Comparison of ENCODE assay signal across 29 cellular contexts in genomic region chr17:44529864-44530263, GRCh38. TPM values are rescaled to one million over a fixed set of nuclear protein-coding genes. Genes with fewer than 3 reads are reported as not detected.
DNase-seq lines count a peak whose midpoint lies in the region; ATAC-seq, FAIRE-seq and TF ChIP-seq lines count a peak whose summit lies in the region.
"Had no signal": no experiment of that assay in that cellular context is flagged by ENCODE, and none has a peak within 500 bp of the region (broad histone marks: within the 10 kb centered on the region; RNA-seq: fewer than 3 reads in every experiment).

No MANE protein-coding gene starts in this region.

- H3K9ac ChIP-seq in mammary epithelial cell (ENCODE audit: insufficient read depth, low read length), result no peak overlapping the region
- H3K9ac ChIP-seq: BLaER1, KMS-11 had no signal

- H3K4me1 Mint-ChIP-seq in MCF 10A (ENCODE audit: insufficient read depth, unreplicated experiment) (peaks cover 10% of the 10 kb centered on the region), nephron progenitor cell (peaks cover 18% of the 10 kb centered on the region)

- H3K27ac ChIP-seq in mammary epithelial cell (ENCODE audit: insufficient read depth, low read depth, low read length), result no peak overlapping the region
- peak overlapping the region; percentile 57; the same call in 1 of the 2 replicates for H3K27ac ChIP-seq in PC-9
- H3K27ac ChIP-seq: BLaER1, KMS-11 had no signal

- intact Hi-C loops in mammary epithelial cell (cut with micrococcal nuclease) (loop anchor here (5.0 to 10.0 kb wide), 3 partner anchors 247 to 602 kb away; partner anchors contain the start of gene PLCD3), MCF 10A (cut with micrococcal nuclease) (no loop called here), PC-9 (cut with micrococcal nuclease; ENCODE audit: unreplicated experiment) (no loop called here)

- no peaks in the 10 kb centered on the region for H3K9me3 ChIP-seq in mammary epithelial cell (replicated peaks; ENCODE audit: insufficient read depth, low read length)
- no peaks in the 10 kb centered on the region; the same call in 1 of the 2 replicates for H3K9me3 ChIP-seq in PC-9 (ENCODE audit: insufficient read depth, low read depth)

- dilution Hi-C loops in mammary epithelial cell (cut with HindIII; ENCODE audit: low sequenced_read_pairs), result loop anchor here (5.0 kb wide), 2 partner anchors 38 to 73 kb away; no protein-coding TSS in a partner anchor

- CTCF ChIA-PET in mammary epithelial cell (lab: Charles Lee; ENCODE audit: low non-redundant PET), result no interaction called here
- CTCF ChIA-PET in MCF 10A (lab: Yijun Ruan, JAX), result interaction anchor here (0.6 to 1.3 kb wide), 2 partner anchors 108 to 152 kb away, joined by 5 read pairs; no protein-coding TSS in a partner anchor
- CTCF ChIA-PET in PC-9 (lab: Charles Lee), result no interaction called here

- no peak overlapping the region for H3K27ac Mint-ChIP-seq in MCF 10A (ENCODE audit: low read depth, unreplicated experiment)
- peak overlapping the region; percentile 36 for H3K27ac Mint-ChIP-seq in nephron progenitor cell

- no peak overlapping the region for H3K4me3 Mint-ChIP-seq in MCF 10A (ENCODE audit: unreplicated experiment)
- H3K4me3 Mint-ChIP-seq in nephron progenitor cell, result no peak overlapping the region
- H3K4me3 Mint-ChIP-seq: CD4-positive, CD25-positive, alpha-beta regulatory T cell had no signal

- WGBS in mammary epithelial cell (ENCODE audit: low coverage, missing lambda C conversion rate), result 96% methylated on average over 3 of the region's 3 CpGs

- BruUV-seq in mammary epithelial cell (replicated peaks; lab: Mats Ljungman, UMichigan), result TSS peak; percentile 99
- no TSS peak for BruUV-seq in MCF 10A (replicated peaks; lab: Mats Ljungman, UMichigan)
- TSS peak; percentile 100 for BruUV-seq in PC-9 (replicated peaks; lab: Mats Ljungman, UMichigan)

- H2AFZ ChIP-seq in mammary epithelial cell (ENCODE audit: low read depth, low read length) (no peak overlapping the region), PC-9 (no peak overlapping the region)

- no peaks in the 10 kb centered on the region for H4K20me1 ChIP-seq in mammary epithelial cell (ENCODE audit: insufficient read depth, low read length)
- H4K20me1 ChIP-seq in PC-9 (ENCODE audit: insufficient read depth), result no peaks in the 10 kb centered on the region
- H4K20me1 ChIP-seq: BLaER1 had no signal

- H3K36me3 Mint-ChIP-seq in MCF 10A (ENCODE audit: insufficient read depth, unreplicated experiment) (no peaks in the 10 kb centered on the region), nephron progenitor cell (ENCODE audit: low read depth) (peaks cover 6% of the 10 kb centered on the region)
- H3K36me3 Mint-ChIP-seq: CD4-positive, CD25-positive, alpha-beta regulatory T cell had no signal

- ATAC-seq in HG02759 (IDR thresholded peaks at IDR 0.05; ENCODE audit: unreplicated experiment), result no peak

- in situ Hi-C loops in mammary epithelial cell (cut with MboI; ENCODE audit: low sequenced_read_pairs in 2 of 2), result loop anchor here (10.0 kb wide), 2 partner anchors 105 to 145 kb away; no protein-coding TSS in a partner anchor

- POLR2A ChIA-PET in MCF 10A (lab: Yijun Ruan, JAX) (no interaction called here), PC-9 (lab: Charles Lee; ENCODE audit: unreplicated experiment) (no interaction called here)

- peaks cover 12% of the 10 kb centered on the region; the same call in 1 of the 2 replicates for H3F3A ChIP-seq in PC-9 (ENCODE audit: insufficient read depth, low read depth)

- TF ChIP-seq CTCF in mammary epithelial cell (conservative IDR thresholded peaks at IDR 0.05 in 1 of 2, IDR thresholded peaks at IDR 0.05 in 1 of 2; ENCODE audit: extremely low read depth in 1 of 2, insufficient read depth in 1 of 2, low read depth in 1 of 2, low read length in 2 of 2) (no peak), MCF 10A (IDR thresholded peaks at IDR 0.05; ENCODE audit: unreplicated experiment) (no peak), PC-9 (conservative IDR thresholded peaks at IDR 0.05) (no peak), epithelial cell of esophagus (IDR thresholded peaks at IDR 0.05; ENCODE audit: insufficient read depth, low read depth, low read length, missing control alignments) (no peak), nephron progenitor cell (IDR thresholded peaks at IDR 0.05) (no peak)

- no peaks in the 10 kb centered on the region for H3K36me3 ChIP-seq in mammary epithelial cell (ENCODE audit: insufficient read depth, low read length)
- no peaks in the 10 kb centered on the region for H3K36me3 ChIP-seq in PC-9 (ENCODE audit: low read depth)
- H3K36me3 ChIP-seq: BLaER1 had no signal

- H3K9me3 Mint-ChIP-seq in MCF 10A (ENCODE audit: unreplicated experiment), result no peaks in the 10 kb centered on the region
- H3K9me3 Mint-ChIP-seq in nephron progenitor cell, result peaks cover 32% of the 10 kb centered on the region

- H3K4me1 ChIP-seq in mammary epithelial cell (ENCODE audit: insufficient read depth, low read length) (no peaks in the 10 kb centered on the region), PC-9 (replicated peaks; ENCODE audit: insufficient read depth) (peaks cover 13% of the 10 kb centered on the region)

- H3K27me3 Mint-ChIP-seq in MCF 10A (ENCODE audit: insufficient read depth, unreplicated experiment) (no peaks in the 10 kb centered on the region), nephron progenitor cell (ENCODE audit: low read depth, poor library complexity) (peaks cover 11% of the 10 kb centered on the region)

- H3K79me2 ChIP-seq in mammary epithelial cell (ENCODE audit: insufficient read depth, low read length) (no peaks in the 10 kb centered on the region), PC-9 (ENCODE audit: low read depth) (no peaks in the 10 kb centered on the region)

- no peak overlapping the region for H3K4me3 ChIP-seq in mammary epithelial cell (replicated peaks in 1 of 3; ENCODE audit: insufficient read depth in 1 of 3, low read depth in 2 of 3, low read length in 3 of 3)
- no peak overlapping the region for H3K4me3 ChIP-seq in PC-9
- no peak overlapping the region for H3K4me3 ChIP-seq in epithelial cell of esophagus (ENCODE audit: low read length)
- H3K4me3 ChIP-seq: BLaER1 had no signal

- H3K4me2 ChIP-seq in mammary epithelial cell (ENCODE audit: insufficient read depth, low read depth, low read length) (no peak overlapping the region), PC-9 (no peak overlapping the region)
- H3K4me2 ChIP-seq: BLaER1, KMS-11 had no signal

- no peaks in the 10 kb centered on the region for H3K9me2 ChIP-seq in PC-9 (ENCODE audit: insufficient read depth)

- no peaks in the 10 kb centered on the region for H3K27me3 ChIP-seq in mammary epithelial cell (ENCODE audit: insufficient read depth, low read length)
- H3K27me3 ChIP-seq in PC-9 (ENCODE audit: insufficient read depth, low read depth), result no peaks in the 10 kb centered on the region
- H3K27me3 ChIP-seq: BLaER1 had no signal

- FAIRE-seq in frontal cortex (lab: Jason Lieb, UNC), result no peak
- FAIRE-seq: GM12892, H54 had no signal

- DNase-seq in mammary epithelial cell, result peak; percentile 12
- no peak for DNase-seq in MCF 10A (ENCODE audit: unreplicated experiment)
- DNase-seq in PC-9, result peak in 1 of 2 experiments; percentile 55
- peak; percentile 34 for DNase-seq in epithelial cell of esophagus (ENCODE audit: low read depth)
- no peak for DNase-seq in nephron progenitor cell
- no peak for DNase-seq in NCI-H748 (lab: John Stamatoyannopoulos, UW; ENCODE audit: unreplicated experiment)
- DNase-seq in frontal cortex (ENCODE audit: low spot score in 2 of 2), result no peak
- DNase-seq: 8988T; CD4-positive, CD25-positive, alpha-beta regulatory T cell; DMS79; EL; GDM1; IMR-90; NCI-H1092; NCI-H1417 treated with DMSO at 0.1 percent for 48 hours; NCI-H1694 treated with DMSO at 0.1 percent for 48 hours; NCI-H2081; NCI-H2171 treated with DMSO at 0.1 percent for 48 hours; NCI-H446; NCI-H524 treated with DMSO at 0.1 percent for 48 hours; NCI-H82; NK-92 treated with Interleukin-12 subunit alpha and Interleukin-12 subunit beta, amount 100 ng/mL, for 24 hours; SHP77 treated with DMSO at 0.1 percent for 48 hours; T-helper 1 cell had no signal

RNA-seq across cellular contexts. Expression of gene GPATCH8, which starts 26.7 kb away (rescaled TPM):
- total RNA-seq in mammary epithelial cell (10 to 100 TPM; 27.0 to 37.4 TPM), MCF 10A (2022) (40.8 and 43.6 TPM in 2 replicates), PC-9 (2021) (31.0 and 39.4 TPM in 2 replicates), frontal cortex (21.6 TPM)
- 10.5 TPM for polyA plus RNA-seq in mammary epithelial cell
- 12.7 TPM for polyA minus RNA-seq in mammary epithelial cell

RNA-seq across cellular contexts. Expression of gene FZD2, which starts 27.4 kb away (rescaled TPM):
- 1 to 10 TPM; 1.8 to 4.5 TPM for total RNA-seq in mammary epithelial cell
- 4.5 TPM for polyA plus RNA-seq in mammary epithelial cell
- polyA minus RNA-seq in mammary epithelial cell, result 1.1 TPM
- 6.8 and 10.1 TPM in 2 replicates for total RNA-seq in MCF 10A (2022)
- total RNA-seq in PC-9 (2021), result 50.5 and 61.8 TPM in 2 replicates
- 3.7 TPM for total RNA-seq in frontal cortex
- total RNA-seq: CD4-positive, CD25-positive, alpha-beta regulatory T cell had no signal
- polyA plus RNA-seq: CD4-positive, CD25-positive, alpha-beta regulatory T cell had no signal

Comparison
In these comparisons a context has a peak if more than half of its experiments do, and no peak if none do; other contexts are left out.
1. DNase-seq: peak in mammary epithelial cell (single experiment) and epithelial cell of esophagus (single experiment); none in MCF 10A (single experiment), nephron progenitor cell (single experiment), NCI-H748 (single experiment) and frontal cortex (0 of 2).